Comparison of ENCODE assay signal across 8 cellular contexts in genomic region chr9:133115604-133116345, GRCh38. TPM values are rescaled to one million over a fixed set of nuclear protein-coding genes. Genes with fewer than 3 reads are reported as not detected.
DNase-seq lines count a peak whose midpoint lies in the region; ATAC-seq, FAIRE-seq and TF ChIP-seq lines count a peak whose summit lies in the region.

No MANE protein-coding gene starts in this region.

- peak overlapping the region; percentile 68 for H3K9ac ChIP-seq in NT2/D1 (ENCODE audit: insufficient read length, low read depth)

- H3K27me3 ChIP-seq in GM06990 (replicated peaks; ENCODE audit: control insufficient read depth, insufficient read depth, low read length) (no peaks in the 10 kb centered on the region), NT2/D1 (ENCODE audit: insufficient read depth, insufficient read length) (peaks cover 7% of the 10 kb centered on the region), pancreas (no peaks in the 10 kb centered on the region)

- H3K4me3 ChIP-seq in GM06990 (replicated peaks; ENCODE audit: low read depth, low read length) (peak overlapping the region; percentile 68), NT2/D1 (ENCODE audit: insufficient read length, low read depth) (no peak overlapping the region), pancreas (no peak overlapping the region)

- peak; percentile 63 for ATAC-seq in GM21515 (IDR thresholded peaks at IDR 0.05; ENCODE audit: unreplicated experiment)
- no peak for ATAC-seq in pancreas

- FAIRE-seq in pancreas (lab: Jason Lieb, UNC) = no peak

- WGBS in pancreas, 2 donors = 89% methylated on average over 32 of the region's 32 CpGs

- DNase-seq in GM06990 (ENCODE audit: extremely low read depth, insufficient read length) (peak; percentile 74), NT2/D1 (ENCODE audit: low read depth, low spot score) (no peak), astrocyte of the hippocampus (ENCODE audit: low read depth, low spot score) (peak; percentile 76), pancreas (peak in 4 of 6 donors; percentile 15 to 78 (median 48)), OCI-M2 (lab: John Stamatoyannopoulos, UW; ENCODE audit: unreplicated experiment) (no peak), islet precursor cell (no peak), NCI-H446 (lab: John Stamatoyannopoulos, UW) (no peak)

- H3K4me1 ChIP-seq in NT2/D1 (ENCODE audit: insufficient read depth, insufficient read length) (peaks cover 67% of the 10 kb centered on the region), pancreas (peaks cover 26 to 57% (median 46%) of the 10 kb centered on the region in 3 donors)

- intact Hi-C loops in pancreas (cut with DNase I) = no loop called here

- TF ChIP-seq CTCF in GM06990 (IDR thresholded peaks at IDR 0.05; ENCODE audit: insufficient read depth, low read length, poor library complexity, severe bottlenecking) (no peak), pancreas (IDR thresholded peaks at IDR 0.05) (no peak)

- H3K9me3 ChIP-seq in NT2/D1 (ENCODE audit: insufficient read depth, low read length) = no peaks in the 10 kb centered on the region
- no peaks in the 10 kb centered on the region for H3K9me3 ChIP-seq in pancreas

- H3K36me3 ChIP-seq in GM06990 (ENCODE audit: control insufficient read depth, insufficient read depth, low read length) = peaks cover 6% of the 10 kb centered on the region
- H3K36me3 ChIP-seq in NT2/D1 (ENCODE audit: insufficient read depth, insufficient read length, low read length) = peaks cover 37% of the 10 kb centered on the region
- no peaks in the 10 kb centered on the region for H3K36me3 ChIP-seq in pancreas

- peak overlapping the region in 1 of 4 donors; percentile 17 for H3K27ac ChIP-seq in pancreas

RNA-seq across cellular contexts. Expression of gene RALGDS, which starts 5.3 kb away (rescaled TPM):
- 10 to 100 TPM; 16.1 to 31.9 (median 20.3) TPM for total RNA-seq in pancreas
- 10 to 100 TPM; 56.0 to 69.7 TPM for polyA plus RNA-seq in pancreas

RNA-seq across cellular contexts. Expression of gene GBGT1, which starts 47.9 kb away (rescaled TPM):
- 10 to 100 TPM in 1 of 6 donors, 1 to 10 TPM in 5; 1.5 to 11.9 (median 3.1) TPM for total RNA-seq in pancreas
- polyA plus RNA-seq in pancreas = 1 to 10 TPM; 4.5 to 4.6 TPM

RNA-seq across cellular contexts. Expression of gene CEL, which starts 54.0 kb away (rescaled TPM):
- over 10,000 TPM; 11,290 to 24,413 (median 19,239) TPM for total RNA-seq in pancreas
- polyA plus RNA-seq in pancreas = 1,000 to 10,000 TPM; 2,560 to 4,565 TPM

Comparison
In these comparisons a context has a peak if more than half of its experiments do, and no peak if none do; other contexts are left out.
1. DNase-seq: peak in GM06990 (single experiment), astrocyte of the hippocampus (single experiment) and pancreas (4 of 6); none in NT2/D1 (single experiment), OCI-M2 (single experiment), islet precursor cell (single experiment) and NCI-H446 (0 of 2).